ENCODE assay signal across 10 cellular contexts in genomic region chr13:110306340-110306959, GRCh38. TPM values are rescaled to one million over a fixed set of nuclear protein-coding genes. Genes with fewer than 3 reads are reported as not detected.
DNase-seq lines count a peak whose midpoint lies in the region; TF ChIP-seq lines count a peak whose summit lies in the region.
"Had no signal": no experiment of that assay in that cellular context is flagged by ENCODE, and none has a peak within 500 bp of the region (broad histone marks: within the 10 kb centered on the region; RNA-seq: fewer than 3 reads in every experiment).

No MANE protein-coding gene starts in this region.

- no peak for TF ChIP-seq CTCF in SK-N-SH (IDR thresholded peaks at IDR 0.05)

- no peaks in the 10 kb centered on the region for H3K9me2 ChIP-seq in SK-N-SH

- peaks cover 36% of the 10 kb centered on the region in 2 experiments; a peak in 3 of 4 replicates for H3K4me1 ChIP-seq in SK-N-SH (ENCODE audit: control insufficient read depth in 1 of 2, insufficient read depth in 2 of 2, low read depth in 1 of 2, low read length in 1 of 2)
- H3K4me1 ChIP-seq in neuron (ENCODE audit: insufficient read depth, low read length), result peaks cover 23% of the 10 kb centered on the region

- no peaks in the 10 kb centered on the region for H3F3A ChIP-seq in SK-N-SH (replicated peaks; ENCODE audit: insufficient read depth)

- peak overlapping the region; percentile 88 for H3K9ac ChIP-seq in SK-N-SH

- peaks cover 2 to 16% of the 10 kb centered on the region in 2 experiments for H3K36me3 ChIP-seq in SK-N-SH (replicated peaks in 1 of 2; ENCODE audit: control insufficient read depth in 1 of 2, insufficient read depth in 2 of 2, low read length in 1 of 2)
- peaks cover 13% of the 10 kb centered on the region for H3K36me3 ChIP-seq in neuron (ENCODE audit: insufficient read depth, low read length)

- peak overlapping the region; percentile 67 for H2AFZ ChIP-seq in SK-N-SH (ENCODE audit: low read depth)
- peak overlapping the region; percentile 94 for H2AFZ ChIP-seq in neuron (ENCODE audit: low read depth, low read length)

- no peaks in the 10 kb centered on the region for H3K27me3 ChIP-seq in SK-N-SH (ENCODE audit: insufficient read depth)
- H3K27me3 ChIP-seq in neuron (ENCODE audit: insufficient read depth, low read length), result no peaks in the 10 kb centered on the region

- TF ChIP-seq RAD21 in SK-N-SH (IDR thresholded peaks at IDR 0.05; ENCODE audit: low read length), result no peak

- POLR2A ChIA-PET in SK-N-SH (lab: Yijun Ruan, JAX), result interaction anchor here (0.8 to 2.4 kb wide), 8 partner anchors 35 to 126 kb away, joined by 3 to 10 read pairs (median 3); no protein-coding TSS in a partner anchor

- peak overlapping the region; percentile 98 for H3K4me2 ChIP-seq in SK-N-SH

- H3K27ac ChIP-seq in SK-N-SH (ENCODE audit: low read depth in 2 of 2, low read length in 1 of 2), result peak overlapping the region; percentile 66 to 79

- TF ChIP-seq EP300 in SK-N-SH (IDR thresholded peaks at IDR 0.05; ENCODE audit: borderline replicate concordance in 1 of 2, low read depth in 1 of 2, low read length in 1 of 2), result no peak

- 6% methylated on average over 25 of the region's 53 CpGs for WGBS in SK-N-SH (ENCODE audit: low lambda C conversion rate)

- in situ Hi-C loops in ACHN (cut with HindIII; ENCODE audit: low pct_ligation_motif_present, low pct_unique_long_range_greater_than_20kb, low sequenced_read_pairs), result no loop called here

- peaks cover 100% of the 10 kb centered on the region for H3K79me2 ChIP-seq in SK-N-SH (ENCODE audit: insufficient read depth)

- peak; percentile 33 for DNase-seq in AG08396 (ENCODE audit: low spot score)
- DNase-seq in SK-N-SH, result peak; percentile 64
- peak; percentile 42 for DNase-seq in glomerular visceral epithelial cell (ENCODE audit: extremely low spot score)
- DNase-seq in ACHN, result no peak
- DNase-seq in activated CD4-positive, alpha-beta T cell treated with anti-CD3 and anti-CD28 coated beads, Interleukin-2, amount 50 U/mL, for 1 hour, result no peak
- no peak for DNase-seq in MV-4-11 (lab: John Stamatoyannopoulos, UW)
- no peak for DNase-seq in RKO (ENCODE audit: low spot score)
- DNase-seq: erythroblast, MM.1S had no signal

- H3K9me3 ChIP-seq in SK-N-SH, result no peaks in the 10 kb centered on the region
- no peaks in the 10 kb centered on the region for H3K9me3 ChIP-seq in neuron (ENCODE audit: low read length)

- H3K4me3 ChIP-seq in SK-N-SH (ENCODE audit: low read depth in 2 of 2, low read length in 1 of 2) (peak overlapping the region; percentile 80 to 95), neuron (ENCODE audit: low read length) (peak overlapping the region; percentile 66)

- peaks cover 10% of the 10 kb centered on the region; the same call in 1 of the 2 replicates for H4K20me1 ChIP-seq in SK-N-SH (ENCODE audit: insufficient read depth)

- CTCF ChIA-PET in SK-N-SH (lab: Yijun Ruan, JAX), result interaction anchor here (0.6 to 4.1 kb wide), 9 partner anchors 10 to 149 kb away, joined by 3 to 15 read pairs (median 3); no protein-coding TSS in a partner anchor

TF ChIP-seq in SK-N-SH, 30 proteins besides CTCF, POLR2A, EP300 and RAD21:
- TF ChIP-seq MXI1 (IDR thresholded peaks at IDR 0.05; ENCODE audit: low read depth, low read length), result no peak
- TF ChIP-seq POLR2AphosphoS5 (IDR thresholded peaks at IDR 0.05; ENCODE audit: low read depth, low read length), result no peak
- no peak for TF ChIP-seq FOXJ3 (CRISPR knock-in tag; IDR thresholded peaks at IDR 0.05)
- TF ChIP-seq FOXM1 (IDR thresholded peaks at IDR 0.05; ENCODE audit: low read depth), result no peak
- TF ChIP-seq RXRA (IDR thresholded peaks at IDR 0.05; ENCODE audit: borderline replicate concordance, low read depth), result no peak
- no peak for TF ChIP-seq RCOR1 (IDR thresholded peaks at IDR 0.05; ENCODE audit: low read length)
- TF ChIP-seq CHD2 (IDR thresholded peaks at IDR 0.05; ENCODE audit: low read length, partially characterized antibody), result no peak
- no peak for TF ChIP-seq YY1 (IDR thresholded peaks at IDR 0.05; ENCODE audit: low read depth)
- TF ChIP-seq ELF1 (IDR thresholded peaks at IDR 0.05), result no peak
- TF ChIP-seq GATA2 (CRISPR knock-in tag; IDR thresholded peaks at IDR 0.05), result no peak
- TF ChIP-seq JUND (IDR thresholded peaks at IDR 0.05), result no peak
- TF ChIP-seq USF1 (IDR thresholded peaks at IDR 0.05; ENCODE audit: borderline replicate concordance, low read depth), result no peak
- TF ChIP-seq USF2 (IDR thresholded peaks at IDR 0.05; ENCODE audit: borderline replicate concordance, low read depth, low read length), result no peak
- TF ChIP-seq IRF3 (IDR thresholded peaks at IDR 0.05; ENCODE audit: low read depth, low read length), result no peak
- no peak for TF ChIP-seq MAX (IDR thresholded peaks at IDR 0.05; ENCODE audit: low read depth)
- no peak for TF ChIP-seq TEAD4 (IDR thresholded peaks at IDR 0.05; ENCODE audit: borderline replicate concordance, insufficient read depth)
- TF ChIP-seq SIN3A (IDR thresholded peaks at IDR 0.05; ENCODE audit: borderline replicate concordance, low read depth, low read length), result no peak

RNA-seq across cellular contexts. Expression of gene COL4A1, which starts 0.5 kb away (rescaled TPM):
- 28.2 and 30.3 TPM in 2 replicates for polyA plus RNA-seq in SK-N-SH (2012; rRNA removed)
- 28.1 and 32.5 TPM in 2 replicates for polyA plus RNA-seq in SK-N-SH (2012; cell fraction: cytosol; rRNA removed)
- polyA plus RNA-seq in SK-N-SH (2012; cell fraction: nucleus; rRNA removed), result 48.2 and 61.1 TPM in 2 replicates

RNA-seq across cellular contexts. Expression of gene COL4A2, which starts 0.6 kb away (rescaled TPM):
- polyA plus RNA-seq in SK-N-SH (2012; rRNA removed), result 61.1 and 137 TPM in 2 replicates
- 42.5 and 60.6 TPM in 2 replicates for polyA plus RNA-seq in SK-N-SH (2012; cell fraction: cytosol; rRNA removed)
- 103 and 166 TPM in 2 replicates for polyA plus RNA-seq in SK-N-SH (2012; cell fraction: nucleus; rRNA removed)

Comparison
In these comparisons a context has a peak if more than half of its experiments do, and no peak if none do; other contexts are left out.
1. DNase-seq: peak in AG08396 (single experiment), SK-N-SH (single experiment) and glomerular visceral epithelial cell (single experiment); none in ACHN (single experiment), activated CD4-positive, alpha-beta T cell treated with anti-CD3 and anti-CD28 coated beads, Interleukin-2, amount 50 U/mL, for 1 hour (single experiment), MV-4-11 (single experiment) and RKO (single experiment).